Comparison of ENCODE assay signal across 10 cellular contexts in genomic region chr14:103692159-103692558, GRCh38. TPM values are rescaled to one million over a fixed set of nuclear protein-coding genes. Genes with fewer than 3 reads are reported as not detected.
A peak's percentile ranks its signal among the peaks of the same experiment; 100 is the strongest.
DNase-seq lines count a peak whose midpoint lies in the region; ATAC-seq and FAIRE-seq lines count a peak whose summit lies in the region.
"Had no signal": no experiment of that assay in that cellular context is flagged by ENCODE, and none has a peak within 500 bp of the region (broad histone marks: within the 10 kb centered on the region; RNA-seq: fewer than 3 reads in every experiment).

No MANE protein-coding gene starts in this region.

- no peaks in the 10 kb centered on the region for H3K27me3 Mint-ChIP-seq in stimulated activated naive B cell treated with anti-CD40 and anti-IgM and Interleukin-4, amounts not matched to agents 10 μg/mL and 1 μg/mL and 100 μg/mL, for 72 hours

- in situ Hi-C loops in G401 (cut with HindIII; ENCODE audit: low sequenced_read_pairs): no loop called here

- ATAC-seq in HG02642 (IDR thresholded peaks at IDR 0.05; ENCODE audit: poor library complexity, unreplicated experiment) (peak; percentile 24), HG03571 (IDR thresholded peaks at IDR 0.05; ENCODE audit: unreplicated experiment) (peak; percentile 16)
- ATAC-seq in stimulated activated naive B cell treated with anti-CD40 and anti-IgM and Interleukin-4, amounts not matched to agents 10 μg/mL and 1 μg/mL and 100 μg/mL, for 72 hours (replicated peaks): peak; percentile 66 to 76

- peak; percentile 77 for FAIRE-seq in GM19239 (lab: Jason Lieb, UNC)

- H3K27ac Mint-ChIP-seq in stimulated activated naive B cell treated with anti-CD40 and anti-IgM and Interleukin-4, amounts not matched to agents 10 μg/mL and 1 μg/mL and 100 μg/mL, for 72 hours: peak overlapping the region; percentile 90

- no peaks in the 10 kb centered on the region for H3K9me3 Mint-ChIP-seq in stimulated activated naive B cell treated with anti-CD40 and anti-IgM and Interleukin-4, amounts not matched to agents 10 μg/mL and 1 μg/mL and 100 μg/mL, for 72 hours

- DNase-seq in GM19239 (ENCODE audit: insufficient read length, low spot score): no peak
- DNase-seq in stimulated activated naive B cell treated with anti-CD40 and anti-IgM and Interleukin-4, amounts not matched to agents 10 μg/mL and 1 μg/mL and 100 μg/mL, for 72 hours: no peak
- no peak for DNase-seq in NCI-H2029 treated with DMSO at 0.1 percent for 48 hours (lab: John Stamatoyannopoulos, UW)
- DNase-seq in effector CD8-positive, alpha-beta T cell (lab: John Stamatoyannopoulos, UW): no peak
- no peak for DNase-seq in G401 (ENCODE audit: low spot score)
- DNase-seq: NCI-H1048, NCI-H524 treated with DMSO at 0.1 percent for 48 hours, SHP77 treated with DMSO at 0.1 percent for 48 hours had no signal

- peak overlapping the region in 1 of 2 donors; percentile 53 for H3K4me3 Mint-ChIP-seq in stimulated activated naive B cell treated with anti-CD40 and anti-IgM and Interleukin-4, amounts not matched to agents 10 μg/mL and 1 μg/mL and 100 μg/mL, for 72 hours

- peaks cover 39 to 71% of the 10 kb centered on the region in 2 donors for H3K4me1 Mint-ChIP-seq in stimulated activated naive B cell treated with anti-CD40 and anti-IgM and Interleukin-4, amounts not matched to agents 10 μg/mL and 1 μg/mL and 100 μg/mL, for 72 hours

- peaks cover 33 to 34% of the 10 kb centered on the region in 2 donors for H3K36me3 Mint-ChIP-seq in stimulated activated naive B cell treated with anti-CD40 and anti-IgM and Interleukin-4, amounts not matched to agents 10 μg/mL and 1 μg/mL and 100 μg/mL, for 72 hours

RNA-seq across cellular contexts. Expression of gene XRCC3, which starts 23.1 kb away (rescaled TPM):
- 52.7 and 53.0 TPM in 2 replicates for total RNA-seq in G401 (2014; rRNA removed; shearing (Covaris generic))

RNA-seq across cellular contexts. Expression of gene ZFYVE21, which starts 23.5 kb away (rescaled TPM):
- total RNA-seq in G401 (2014; rRNA removed; shearing (Covaris generic)): 18.1 and 23.4 TPM in 2 replicates

Comparison
In these comparisons a context has a peak if more than half of its experiments do, and no peak if none do; other contexts are left out.
1. ATAC-seq: peak in every context shown above with its lines; median percentile 71 in stimulated activated naive B cell treated with anti-CD40 and anti-IgM and Interleukin-4, amounts not matched to agents 10 μg/mL and 1 μg/mL and 100 μg/mL, for 72 hours; 24 in HG02642; 16 in HG03571.